In the genomic region with DNA sequence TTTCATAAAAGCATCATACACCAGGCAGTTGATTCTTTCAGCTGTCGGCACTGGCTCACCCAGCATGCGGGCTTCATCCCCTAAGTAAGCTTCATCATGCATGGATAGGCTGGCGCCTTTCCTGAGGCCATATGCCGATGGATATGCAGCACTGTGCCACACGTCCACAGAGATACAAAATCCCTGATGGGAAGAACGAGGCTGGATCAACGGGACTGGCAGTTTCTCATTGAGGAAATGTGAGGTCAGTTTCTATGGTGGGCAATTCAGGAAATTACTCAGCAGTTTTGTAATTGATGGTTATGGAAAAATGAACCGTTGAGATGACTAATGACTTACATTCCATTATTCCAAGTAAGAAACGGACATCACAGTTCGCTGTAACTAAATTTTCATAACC, we compare ENCODE assay signal across 17 cellular contexts.
DNase-seq lines count a peak whose midpoint lies in the region; ATAC-seq lines count a peak whose summit lies in the region.
"Had no signal": no experiment of that assay in that cellular context is flagged by ENCODE, and none has a peak within 500 bp of the region (broad histone marks: within the 10 kb centered on the region; RNA-seq: fewer than 3 reads in every experiment).

No MANE protein-coding gene starts in this region.

- no peak overlapping the region for H3K4me3 Mint-ChIP-seq in activated naive CD8-positive, alpha-beta T cell treated with anti-CD3 and anti-CD28 coated beads, Interleukin-2, amount 50 U/mL, for 24 hours
- H3K4me3 Mint-ChIP-seq: activated B cell treated with CpG ODN at 0.5 μM for 24 hours had no signal

- H3K9me3 Mint-ChIP-seq in activated naive CD8-positive, alpha-beta T cell treated with anti-CD3 and anti-CD28 coated beads, Interleukin-2, amount 50 U/mL, for 24 hours, result peaks cover 5% of the 10 kb centered on the region
- H3K9me3 Mint-ChIP-seq: activated B cell treated with CpG ODN at 0.5 μM for 24 hours; CD8-positive, alpha-beta memory T cell had no signal

- no peak for ATAC-seq in activated naive CD8-positive, alpha-beta T cell treated with anti-CD3 and anti-CD28 coated beads, Interleukin-2, amount 50 U/mL, for 24 hours
- ATAC-seq in HG03280 (IDR thresholded peaks at IDR 0.05; ENCODE audit: unreplicated experiment) (no peak), GM21717 (IDR thresholded peaks at IDR 0.05; ENCODE audit: unreplicated experiment) (no peak)
- ATAC-seq: heart right ventricle, Right ventricle myocardium inferior had no signal

- peaks cover 41% of the 10 kb centered on the region for H3K4me1 Mint-ChIP-seq in activated naive CD8-positive, alpha-beta T cell treated with anti-CD3 and anti-CD28 coated beads, Interleukin-2, amount 50 U/mL, for 24 hours

- peak; percentile 26 for DNase-seq in A172 (ENCODE audit: low spot score)
- peak; percentile 85 for DNase-seq in G401 (ENCODE audit: low spot score)
- DNase-seq in NCI-H2171 (lab: John Stamatoyannopoulos, UW), result peak; percentile 84
- no peak for DNase-seq in activated naive CD8-positive, alpha-beta T cell treated with anti-CD3 and anti-CD28 coated beads, Interleukin-2, amount 50 U/mL, for 24 hours
- no peak for DNase-seq in HT-29 (ENCODE audit: low spot score)
- DNase-seq in NCI-H187 treated with DMSO at 0.1 percent for 48 hours (lab: John Stamatoyannopoulos, UW), result no peak
- DNase-seq: activated B cell treated with CpG ODN at 0.5 μM for 24 hours; CD8-positive, alpha-beta memory T cell; effector memory CD4-positive, alpha-beta T cell; heart right ventricle; NCI-H146; sigmoid colon; stimulated activated CD4-positive, alpha-beta T cell treated with anti-CD3 and anti-CD28 coated beads, Interleukin-1b, Interleukin-23, amount 100 ng/mL, for 48 hours; T-helper 2 cell had no signal

- peaks cover 3% of the 10 kb centered on the region for H3K27me3 Mint-ChIP-seq in activated naive CD8-positive, alpha-beta T cell treated with anti-CD3 and anti-CD28 coated beads, Interleukin-2, amount 50 U/mL, for 24 hours
- H3K27me3 Mint-ChIP-seq: activated B cell treated with CpG ODN at 0.5 μM for 24 hours had no signal

- H3K36me3 Mint-ChIP-seq in activated naive CD8-positive, alpha-beta T cell treated with anti-CD3 and anti-CD28 coated beads, Interleukin-2, amount 50 U/mL, for 24 hours (ENCODE audit: low read depth), result no peaks in the 10 kb centered on the region
- H3K36me3 Mint-ChIP-seq: CD8-positive, alpha-beta memory T cell had no signal

- in situ Hi-C loops in G401 (cut with HindIII; ENCODE audit: low sequenced_read_pairs), result no loop called here

- peak overlapping the region; percentile 51 for H3K27ac Mint-ChIP-seq in activated naive CD8-positive, alpha-beta T cell treated with anti-CD3 and anti-CD28 coated beads, Interleukin-2, amount 50 U/mL, for 24 hours
- H3K27ac Mint-ChIP-seq: activated B cell treated with CpG ODN at 0.5 μM for 24 hours had no signal

Comparison
In these comparisons a context has a peak if more than half of its experiments do, and no peak if none do; other contexts are left out.
1. DNase-seq: peak in A172 (single experiment), G401 (single experiment) and NCI-H2171 (single experiment); none in activated naive CD8-positive, alpha-beta T cell treated with anti-CD3 and anti-CD28 coated beads, Interleukin-2, amount 50 U/mL, for 24 hours (single experiment), HT-29 (single experiment) and NCI-H187 treated with DMSO at 0.1 percent for 48 hours (single experiment).